In the genomic region with DNA sequence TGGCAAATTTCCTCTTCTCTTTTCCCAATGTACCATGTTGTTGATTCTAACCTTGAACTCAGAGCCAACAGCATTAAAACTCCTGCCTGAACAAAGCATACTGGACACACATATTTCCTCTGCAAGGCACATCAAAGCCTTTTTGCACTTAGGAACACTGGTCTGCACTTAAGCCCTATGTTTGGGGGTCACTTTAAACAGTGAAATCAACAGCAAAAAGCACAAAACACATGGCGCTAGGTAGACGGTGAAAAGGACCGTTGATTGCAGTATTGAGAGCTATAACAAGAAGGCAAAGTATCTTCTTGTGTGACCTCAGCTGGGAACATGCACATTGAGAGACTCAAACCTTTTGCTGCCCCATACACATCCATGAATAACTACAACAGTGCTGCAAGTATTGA, we compare ENCODE assay signal across 1 cellular context.
TF ChIP-seq lines count a peak whose summit lies in the region.

No MANE protein-coding gene starts in this region.

TF ChIP-seq in HepG2, 621 proteins besides CTCF, POLR2A, EP300 and RAD21 (continued from another document and continues in another):
- TF ChIP-seq, protein P1, sequence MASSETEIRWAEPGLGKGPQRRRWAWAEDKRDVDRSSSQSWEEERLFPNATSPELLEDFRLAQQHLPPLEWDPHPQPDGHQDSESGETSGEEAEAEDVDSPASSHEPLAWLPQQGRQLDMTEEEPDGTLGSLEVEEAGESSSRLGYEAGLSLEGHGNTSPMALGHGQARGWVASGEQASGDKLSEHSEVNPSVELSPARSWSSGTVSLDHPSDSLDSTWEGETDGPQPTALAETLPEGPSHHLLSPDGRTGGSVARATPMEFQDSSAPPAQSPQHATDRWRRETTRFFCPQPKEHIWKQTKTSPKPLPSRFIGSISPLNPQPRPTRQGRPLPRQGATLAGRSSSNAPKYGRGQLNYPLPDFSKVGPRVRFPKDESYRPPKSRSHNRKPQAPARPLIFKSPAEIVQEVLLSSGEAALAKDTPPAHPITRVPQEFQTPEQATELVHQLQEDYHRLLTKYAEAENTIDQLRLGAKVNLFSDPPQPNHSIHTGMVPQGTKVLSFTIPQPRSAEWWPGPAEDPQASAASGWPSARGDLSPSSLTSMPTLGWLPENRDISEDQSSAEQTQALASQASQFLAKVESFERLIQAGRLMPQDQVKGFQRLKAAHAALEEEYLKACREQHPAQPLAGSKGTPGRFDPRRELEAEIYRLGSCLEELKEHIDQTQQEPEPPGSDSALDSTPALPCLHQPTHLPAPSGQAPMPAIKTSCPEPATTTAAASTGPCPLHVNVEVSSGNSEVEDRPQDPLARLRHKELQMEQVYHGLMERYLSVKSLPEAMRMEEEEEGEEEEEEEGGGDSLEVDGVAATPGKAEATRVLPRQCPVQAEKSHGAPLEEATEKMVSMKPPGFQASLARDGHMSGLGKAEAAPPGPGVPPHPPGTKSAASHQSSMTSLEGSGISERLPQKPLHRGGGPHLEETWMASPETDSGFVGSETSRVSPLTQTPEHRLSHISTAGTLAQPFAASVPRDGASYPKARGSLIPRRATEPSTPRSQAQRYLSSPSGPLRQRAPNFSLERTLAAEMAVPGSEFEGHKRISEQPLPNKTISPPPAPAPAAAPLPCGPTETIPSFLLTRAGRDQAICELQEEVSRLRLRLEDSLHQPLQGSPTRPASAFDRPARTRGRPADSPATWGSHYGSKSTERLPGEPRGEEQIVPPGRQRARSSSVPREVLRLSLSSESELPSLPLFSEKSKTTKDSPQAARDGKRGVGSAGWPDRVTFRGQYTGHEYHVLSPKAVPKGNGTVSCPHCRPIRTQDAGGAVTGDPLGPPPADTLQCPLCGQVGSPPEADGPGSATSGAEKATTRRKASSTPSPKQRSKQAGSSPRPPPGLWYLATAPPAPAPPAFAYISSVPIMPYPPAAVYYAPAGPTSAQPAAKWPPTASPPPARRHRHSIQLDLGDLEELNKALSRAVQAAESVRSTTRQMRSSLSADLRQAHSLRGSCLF (CRISPR knock-in tag; IDR thresholded peaks at IDR 0.05; ENCODE audit: borderline replicate concordance) = no peak
- TF ChIP-seq SCMH1 (CRISPR knock-in tag; IDR thresholded peaks at IDR 0.05; ENCODE audit: borderline replicate concordance) = no peak
- TF ChIP-seq, protein P2, sequence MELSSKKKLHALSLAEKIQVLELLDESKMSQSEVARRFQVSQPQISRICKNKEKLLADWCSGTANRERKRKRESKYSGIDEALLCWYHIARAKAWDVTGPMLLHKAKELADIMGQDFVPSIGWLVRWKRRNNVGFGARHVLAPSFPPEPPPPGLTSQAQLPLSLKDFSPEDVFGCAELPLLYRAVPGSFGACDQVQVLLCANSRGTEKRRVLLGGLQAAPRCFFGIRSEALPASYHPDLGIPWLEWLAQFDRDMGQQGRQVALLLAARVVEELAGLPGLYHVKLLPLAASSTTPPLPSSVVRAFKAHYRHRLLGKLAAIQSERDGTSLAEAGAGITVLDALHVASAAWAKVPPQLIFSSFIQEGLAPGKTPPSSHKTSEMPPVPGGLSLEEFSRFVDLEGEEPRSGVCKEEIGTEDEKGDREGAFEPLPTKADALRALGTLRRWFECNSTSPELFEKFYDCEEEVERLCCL (CRISPR knock-in tag; IDR thresholded peaks at IDR 0.05; ENCODE audit: borderline replicate concordance) = no peak
- TF ChIP-seq, protein P3, sequence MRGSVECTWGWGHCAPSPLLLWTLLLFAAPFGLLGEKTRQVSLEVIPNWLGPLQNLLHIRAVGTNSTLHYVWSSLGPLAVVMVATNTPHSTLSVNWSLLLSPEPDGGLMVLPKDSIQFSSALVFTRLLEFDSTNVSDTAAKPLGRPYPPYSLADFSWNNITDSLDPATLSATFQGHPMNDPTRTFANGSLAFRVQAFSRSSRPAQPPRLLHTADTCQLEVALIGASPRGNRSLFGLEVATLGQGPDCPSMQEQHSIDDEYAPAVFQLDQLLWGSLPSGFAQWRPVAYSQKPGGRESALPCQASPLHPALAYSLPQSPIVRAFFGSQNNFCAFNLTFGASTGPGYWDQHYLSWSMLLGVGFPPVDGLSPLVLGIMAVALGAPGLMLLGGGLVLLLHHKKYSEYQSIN (CRISPR knock-in tag; IDR thresholded peaks at IDR 0.05; ENCODE audit: borderline replicate concordance) = no peak
- TF ChIP-seq TEAD3 (CRISPR knock-in tag; optimal IDR thresholded peaks at IDR 0.05; ENCODE audit: borderline replicate concordance) = peak; percentile 94
- TF ChIP-seq, protein P4, sequence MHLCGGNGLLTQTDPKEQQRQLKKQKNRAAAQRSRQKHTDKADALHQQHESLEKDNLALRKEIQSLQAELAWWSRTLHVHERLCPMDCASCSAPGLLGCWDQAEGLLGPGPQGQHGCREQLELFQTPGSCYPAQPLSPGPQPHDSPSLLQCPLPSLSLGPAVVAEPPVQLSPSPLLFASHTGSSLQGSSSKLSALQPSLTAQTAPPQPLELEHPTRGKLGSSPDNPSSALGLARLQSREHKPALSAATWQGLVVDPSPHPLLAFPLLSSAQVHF (CRISPR knock-in tag; IDR thresholded peaks at IDR 0.05) = no peak
- no peak for TF ChIP-seq ZNF260 (CRISPR knock-in tag; IDR thresholded peaks at IDR 0.05; ENCODE audit: borderline replicate concordance, low read depth)
- TF ChIP-seq ZNF230 (CRISPR knock-in tag; IDR thresholded peaks at IDR 0.05) = no peak
- TF ChIP-seq ZFP36L1 (CRISPR knock-in tag; IDR thresholded peaks at IDR 0.05) = 0 out of 2 replicates have a peak, but pooled peaks have one; percentile 34
- TF ChIP-seq, protein P5, sequence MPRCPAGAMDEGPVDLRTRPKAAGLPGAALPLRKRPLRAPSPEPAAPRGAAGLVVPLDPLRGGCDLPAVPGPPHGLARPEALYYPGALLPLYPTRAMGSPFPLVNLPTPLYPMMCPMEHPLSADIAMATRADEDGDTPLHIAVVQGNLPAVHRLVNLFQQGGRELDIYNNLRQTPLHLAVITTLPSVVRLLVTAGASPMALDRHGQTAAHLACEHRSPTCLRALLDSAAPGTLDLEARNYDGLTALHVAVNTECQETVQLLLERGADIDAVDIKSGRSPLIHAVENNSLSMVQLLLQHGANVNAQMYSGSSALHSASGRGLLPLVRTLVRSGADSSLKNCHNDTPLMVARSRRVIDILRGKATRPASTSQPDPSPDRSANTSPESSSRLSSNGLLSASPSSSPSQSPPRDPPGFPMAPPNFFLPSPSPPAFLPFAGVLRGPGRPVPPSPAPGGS (CRISPR knock-in tag; IDR thresholded peaks at IDR 0.05) = no peak
- TF ChIP-seq ZNF644 (CRISPR knock-in tag; IDR thresholded peaks at IDR 0.05; ENCODE audit: low read depth) = peak; percentile 97
- TF ChIP-seq TGIF2 (CRISPR knock-in tag; IDR thresholded peaks at IDR 0.05) = no peak
- TF ChIP-seq, protein P6, sequence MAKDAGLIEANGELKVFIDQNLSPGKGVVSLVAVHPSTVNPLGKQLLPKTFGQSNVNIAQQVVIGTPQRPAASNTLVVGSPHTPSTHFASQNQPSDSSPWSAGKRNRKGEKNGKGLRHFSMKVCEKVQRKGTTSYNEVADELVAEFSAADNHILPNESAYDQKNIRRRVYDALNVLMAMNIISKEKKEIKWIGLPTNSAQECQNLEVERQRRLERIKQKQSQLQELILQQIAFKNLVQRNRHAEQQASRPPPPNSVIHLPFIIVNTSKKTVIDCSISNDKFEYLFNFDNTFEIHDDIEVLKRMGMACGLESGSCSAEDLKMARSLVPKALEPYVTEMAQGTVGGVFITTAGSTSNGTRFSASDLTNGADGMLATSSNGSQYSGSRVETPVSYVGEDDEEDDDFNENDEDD (CRISPR knock-in tag; IDR thresholded peaks at IDR 0.05; ENCODE audit: borderline replicate concordance) = peak; percentile 50; the same call in 1 of the 2 replicates
- TF ChIP-seq, protein P7, sequence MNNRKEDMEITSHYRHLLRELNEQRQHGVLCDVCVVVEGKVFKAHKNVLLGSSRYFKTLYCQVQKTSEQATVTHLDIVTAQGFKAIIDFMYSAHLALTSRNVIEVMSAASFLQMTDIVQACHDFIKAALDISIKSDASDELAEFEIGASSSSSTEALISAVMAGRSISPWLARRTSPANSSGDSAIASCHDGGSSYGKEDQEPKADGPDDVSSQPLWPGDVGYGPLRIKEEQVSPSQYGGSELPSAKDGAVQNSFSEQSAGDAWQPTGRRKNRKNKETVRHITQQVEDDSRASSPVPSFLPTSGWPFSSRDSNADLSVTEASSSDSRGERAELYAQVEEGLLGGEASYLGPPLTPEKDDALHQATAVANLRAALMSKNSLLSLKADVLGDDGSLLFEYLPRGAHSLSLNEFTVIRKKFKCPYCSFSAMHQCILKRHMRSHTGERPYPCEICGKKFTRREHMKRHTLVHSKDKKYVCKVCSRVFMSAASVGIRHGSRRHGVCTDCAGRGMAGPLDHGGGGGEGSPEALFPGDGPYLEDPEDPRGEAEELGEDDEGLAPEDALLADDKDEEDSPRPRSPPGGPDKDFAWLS (CRISPR knock-in tag; IDR thresholded peaks at IDR 0.05; ENCODE audit: borderline replicate concordance) = no peak
- TF ChIP-seq PAX8 (CRISPR knock-in tag; IDR thresholded peaks at IDR 0.05; ENCODE audit: borderline replicate concordance) = no peak
- TF ChIP-seq ZNF674 (CRISPR knock-in tag; IDR thresholded peaks at IDR 0.05; ENCODE audit: low read depth) = no peak
- TF ChIP-seq PRPF4 (IDR thresholded peaks at IDR 0.05; ENCODE audit: low read depth, low read length, poor library complexity, severe bottlenecking) = no peak
- TF ChIP-seq, protein P8, sequence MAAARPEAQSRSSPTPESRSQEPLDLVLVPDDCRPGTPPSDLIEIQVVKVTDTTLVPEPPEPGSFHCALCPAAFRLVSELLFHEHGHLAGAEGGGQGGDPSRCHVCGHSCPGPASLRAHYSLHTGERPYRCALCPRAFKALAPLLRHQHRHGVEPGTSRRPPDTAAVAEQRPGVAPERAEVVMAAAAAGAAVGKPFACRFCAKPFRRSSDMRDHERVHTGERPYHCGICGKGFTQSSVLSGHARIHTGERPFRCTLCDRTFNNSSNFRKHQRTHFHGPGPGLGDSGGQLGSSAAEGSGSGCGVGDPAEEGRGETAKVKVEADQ (CRISPR knock-in tag; IDR thresholded peaks at IDR 0.05; ENCODE audit: borderline replicate concordance) = no peak
- no peak for TF ChIP-seq ZNF431 (CRISPR knock-in tag; IDR thresholded peaks at IDR 0.05; ENCODE audit: borderline replicate concordance, low read depth)
- TF ChIP-seq HIVEP1 (CRISPR knock-in tag; IDR thresholded peaks at IDR 0.05) = no peak
- peak; percentile 86 for TF ChIP-seq ZNF317 (CRISPR knock-in tag; IDR thresholded peaks at IDR 0.05)
- peak; percentile 88 for TF ChIP-seq TBL1XR1 (IDR thresholded peaks at IDR 0.05; ENCODE audit: borderline replicate concordance, low read length, partially characterized antibody)
- TF ChIP-seq, protein P9, sequence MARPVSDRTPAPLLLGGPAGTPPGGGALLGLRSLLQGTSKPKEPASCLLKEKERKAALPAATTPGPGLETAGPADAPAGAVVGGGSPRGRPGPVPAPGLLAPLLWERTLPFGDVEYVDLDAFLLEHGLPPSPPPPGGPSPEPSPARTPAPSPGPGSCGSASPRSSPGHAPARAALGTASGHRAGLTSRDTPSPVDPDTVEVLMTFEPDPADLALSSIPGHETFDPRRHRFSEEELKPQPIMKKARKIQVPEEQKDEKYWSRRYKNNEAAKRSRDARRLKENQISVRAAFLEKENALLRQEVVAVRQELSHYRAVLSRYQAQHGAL (CRISPR knock-in tag; IDR thresholded peaks at IDR 0.05; ENCODE audit: not compliant biosample characterization) = no peak
- TF ChIP-seq, protein P10, sequence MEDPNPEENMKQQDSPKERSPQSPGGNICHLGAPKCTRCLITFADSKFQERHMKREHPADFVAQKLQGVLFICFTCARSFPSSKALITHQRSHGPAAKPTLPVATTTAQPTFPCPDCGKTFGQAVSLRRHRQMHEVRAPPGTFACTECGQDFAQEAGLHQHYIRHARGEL (CRISPR knock-in tag; IDR thresholded peaks at IDR 0.05) = no peak
- TF ChIP-seq, protein P11, sequence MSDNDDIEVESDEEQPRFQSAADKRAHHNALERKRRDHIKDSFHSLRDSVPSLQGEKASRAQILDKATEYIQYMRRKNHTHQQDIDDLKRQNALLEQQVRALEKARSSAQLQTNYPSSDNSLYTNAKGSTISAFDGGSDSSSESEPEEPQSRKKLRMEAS (IDR thresholded peaks at IDR 0.05) = peak; percentile 83
- 0 out of 2 replicates have a peak, but pooled peaks have one; percentile 15 for TF ChIP-seq RFXANK (CRISPR knock-in tag; IDR thresholded peaks at IDR 0.05)
- no peak for TF ChIP-seq FOSL1 (CRISPR knock-in tag; IDR thresholded peaks at IDR 0.05; ENCODE audit: borderline replicate concordance)
- TF ChIP-seq ZNF589 (CRISPR knock-in tag; conservative IDR thresholded peaks at IDR 0.05) = no peak
- peak; percentile 94 for TF ChIP-seq ZMYM4 (CRISPR knock-in tag; IDR thresholded peaks at IDR 0.05)
- peak; percentile 48; the same call in 1 of the 2 replicates for TF ChIP-seq MYC (CRISPR knock-in tag; IDR thresholded peaks at IDR 0.05; ENCODE audit: borderline replicate concordance)
- TF ChIP-seq GABPB1 (CRISPR knock-in tag; IDR thresholded peaks at IDR 0.05) = no peak; the same call in 1 of the 2 replicates
- peak; percentile 46; the same call in 1 of the 2 replicates for TF ChIP-seq SP5 (CRISPR knock-in tag; IDR thresholded peaks at IDR 0.05; ENCODE audit: borderline replicate concordance, low read depth)
- TF ChIP-seq HOXA5 (CRISPR knock-in tag; IDR thresholded peaks at IDR 0.05) = no peak
- TF ChIP-seq HNRNPUL1 (IDR thresholded peaks at IDR 0.05; ENCODE audit: low read depth, low read length) = no peak
- no peak for TF ChIP-seq ZNF766 (CRISPR knock-in tag; IDR thresholded peaks at IDR 0.05; ENCODE audit: borderline replicate concordance)
- TF ChIP-seq TAF15 (IDR thresholded peaks at IDR 0.05; ENCODE audit: low read depth, low read length, poor library complexity, severe bottlenecking) = no peak
- TF ChIP-seq, protein P12, sequence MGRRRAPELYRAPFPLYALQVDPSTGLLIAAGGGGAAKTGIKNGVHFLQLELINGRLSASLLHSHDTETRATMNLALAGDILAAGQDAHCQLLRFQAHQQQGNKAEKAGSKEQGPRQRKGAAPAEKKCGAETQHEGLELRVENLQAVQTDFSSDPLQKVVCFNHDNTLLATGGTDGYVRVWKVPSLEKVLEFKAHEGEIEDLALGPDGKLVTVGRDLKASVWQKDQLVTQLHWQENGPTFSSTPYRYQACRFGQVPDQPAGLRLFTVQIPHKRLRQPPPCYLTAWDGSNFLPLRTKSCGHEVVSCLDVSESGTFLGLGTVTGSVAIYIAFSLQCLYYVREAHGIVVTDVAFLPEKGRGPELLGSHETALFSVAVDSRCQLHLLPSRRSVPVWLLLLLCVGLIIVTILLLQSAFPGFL (CRISPR knock-in tag; IDR thresholded peaks at IDR 0.05) = no peak
- TF ChIP-seq ZNF891 (CRISPR knock-in tag; IDR thresholded peaks at IDR 0.05) = no peak
- TF ChIP-seq ZNF83 (CRISPR knock-in tag; IDR thresholded peaks at IDR 0.05; ENCODE audit: borderline replicate concordance) = no peak
- TF ChIP-seq, protein P13, sequence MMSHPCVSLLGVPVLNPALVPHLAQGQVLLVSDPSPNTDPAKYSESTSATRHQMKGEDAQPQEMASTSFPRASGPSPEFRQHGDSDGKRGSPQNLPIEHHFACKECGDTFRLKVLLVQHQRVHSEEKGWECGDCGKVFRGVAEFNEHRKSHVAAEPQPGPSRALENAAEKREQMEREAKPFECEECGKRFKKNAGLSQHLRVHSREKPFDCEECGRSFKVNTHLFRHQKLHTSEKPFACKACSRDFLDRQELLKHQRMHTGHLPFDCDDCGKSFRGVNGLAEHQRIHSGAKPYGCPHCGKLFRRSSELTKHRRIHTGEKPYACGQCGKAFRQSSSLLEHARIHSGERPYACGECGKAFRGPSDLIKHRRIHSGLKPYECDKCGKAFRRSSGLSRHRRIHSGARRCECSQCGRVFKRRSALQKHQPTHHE (CRISPR knock-in tag; IDR thresholded peaks at IDR 0.05; ENCODE audit: borderline replicate concordance) = no peak
- no peak for TF ChIP-seq NFE2L2 (IDR thresholded peaks at IDR 0.05; ENCODE audit: low read length)
